9 cellular contexts compared by ENCODE assay signal in the genomic region with DNA sequence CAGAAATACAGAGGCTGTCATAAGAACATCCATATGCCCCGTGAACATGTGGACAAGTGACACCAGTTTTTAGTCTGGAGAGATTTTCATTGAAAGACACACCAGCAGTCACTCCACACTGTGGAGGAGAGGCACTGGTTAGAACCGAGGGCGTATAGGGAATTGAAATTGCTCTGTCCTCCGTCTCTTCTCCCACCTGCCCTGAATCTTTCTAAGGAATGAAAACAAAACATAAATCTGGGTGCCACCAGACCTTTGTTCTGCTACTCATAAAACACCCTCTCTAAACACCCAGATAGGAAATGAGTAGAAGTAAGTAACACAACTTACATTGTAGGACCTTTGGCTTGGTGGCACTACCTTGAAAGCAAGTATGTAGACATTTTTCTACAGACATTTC. TPM values are rescaled to one million over a fixed set of nuclear protein-coding genes. Genes with fewer than 3 reads are reported as not detected.
DNase-seq lines count a peak whose midpoint lies in the region; ATAC-seq and TF ChIP-seq lines count a peak whose summit lies in the region.
"Had no signal": no experiment of that assay in that cellular context is flagged by ENCODE, and none has a peak within 500 bp of the region (broad histone marks: within the 10 kb centered on the region; RNA-seq: fewer than 3 reads in every experiment).

No MANE protein-coding gene starts in this region.

- H3K9me3 Mint-ChIP-seq in activated naive CD4-positive, alpha-beta T cell treated with anti-CD3 and anti-CD28 coated beads, Interleukin-2, amount 10 ng/mL, durations not matched to agents 7 days and 5 days: no peaks in the 10 kb centered on the region
- H3K9me3 Mint-ChIP-seq in endothelial cell (ENCODE audit: unreplicated experiment): no peaks in the 10 kb centered on the region
- no peaks in the 10 kb centered on the region for H3K9me3 Mint-ChIP-seq in stimulated activated naive B cell treated with anti-CD40 and anti-IgM and Interleukin-4, amounts not matched to agents 10 μg/mL and 1 μg/mL and 100 μg/mL, for 72 hours

- CTCF ChIA-PET in activated naive CD4-positive, alpha-beta T cell treated with anti-CD3 and anti-CD28 coated beads, Interleukin-2, amount 10 ng/mL, durations not matched to agents 7 days and 5 days (lab: Charles Lee): no interaction called here

- no peak overlapping the region for H3K27ac ChIP-seq in SJCRH30

- peaks cover 10% of the 10 kb centered on the region for H3K4me1 Mint-ChIP-seq in activated naive CD4-positive, alpha-beta T cell treated with anti-CD3 and anti-CD28 coated beads, Interleukin-2, amount 10 ng/mL, durations not matched to agents 7 days and 5 days
- H3K4me1 Mint-ChIP-seq in endothelial cell (ENCODE audit: unreplicated experiment): peaks cover 22% of the 10 kb centered on the region
- peaks cover 9 to 19% of the 10 kb centered on the region in 2 donors for H3K4me1 Mint-ChIP-seq in stimulated activated naive B cell treated with anti-CD40 and anti-IgM and Interleukin-4, amounts not matched to agents 10 μg/mL and 1 μg/mL and 100 μg/mL, for 72 hours

- H3K4me3 ChIP-seq in SJCRH30: peak overlapping the region; percentile 70; the same call in 1 of the 2 replicates

- no peaks in the 10 kb centered on the region for H3K9me3 ChIP-seq in SJCRH30 (replicated peaks)

- no peak for DNase-seq in activated naive CD4-positive, alpha-beta T cell treated with anti-CD3 and anti-CD28 coated beads, Interleukin-2, amount 10 ng/mL, durations not matched to agents 7 days and 5 days
- no peak for DNase-seq in activated naive CD4-positive, alpha-beta T cell treated with anti-CD3 and anti-CD28 coated beads, Interleukin-2, amount 50 U/mL, for 16 hours
- DNase-seq in SJCRH30: no peak
- no peak for DNase-seq in endothelial cell (ENCODE audit: low spot score)
- no peak for DNase-seq in stimulated activated naive B cell treated with anti-CD40 and anti-IgM and Interleukin-4, amounts not matched to agents 10 μg/mL and 1 μg/mL and 100 μg/mL, for 72 hours
- no peak for DNase-seq in NCI-H2081 treated with DMSO at 0.1 percent for 48 hours (lab: John Stamatoyannopoulos, UW)
- DNase-seq: Karpas-422 had no signal

- no peaks in the 10 kb centered on the region for H3K36me3 Mint-ChIP-seq in activated naive CD4-positive, alpha-beta T cell treated with anti-CD3 and anti-CD28 coated beads, Interleukin-2, amount 10 ng/mL, durations not matched to agents 7 days and 5 days
- H3K36me3 Mint-ChIP-seq in endothelial cell (ENCODE audit: low read depth, unreplicated experiment): peaks cover 4% of the 10 kb centered on the region
- no peaks in the 10 kb centered on the region for H3K36me3 Mint-ChIP-seq in stimulated activated naive B cell treated with anti-CD40 and anti-IgM and Interleukin-4, amounts not matched to agents 10 μg/mL and 1 μg/mL and 100 μg/mL, for 72 hours

- no peak overlapping the region for H3K27ac Mint-ChIP-seq in activated naive CD4-positive, alpha-beta T cell treated with anti-CD3 and anti-CD28 coated beads, Interleukin-2, amount 10 ng/mL, durations not matched to agents 7 days and 5 days
- H3K27ac Mint-ChIP-seq in endothelial cell (ENCODE audit: unreplicated experiment): no peak overlapping the region
- no peak overlapping the region for H3K27ac Mint-ChIP-seq in stimulated activated naive B cell treated with anti-CD40 and anti-IgM and Interleukin-4, amounts not matched to agents 10 μg/mL and 1 μg/mL and 100 μg/mL, for 72 hours

- TF ChIP-seq CTCF in endothelial cell (IDR thresholded peaks at IDR 0.05; ENCODE audit: unreplicated experiment): no peak

- H3K27me3 Mint-ChIP-seq in activated naive CD4-positive, alpha-beta T cell treated with anti-CD3 and anti-CD28 coated beads, Interleukin-2, amount 10 ng/mL, durations not matched to agents 7 days and 5 days: peaks cover 84% of the 10 kb centered on the region
- peaks cover 16% of the 10 kb centered on the region for H3K27me3 Mint-ChIP-seq in endothelial cell (ENCODE audit: unreplicated experiment)
- H3K27me3 Mint-ChIP-seq in stimulated activated naive B cell treated with anti-CD40 and anti-IgM and Interleukin-4, amounts not matched to agents 10 μg/mL and 1 μg/mL and 100 μg/mL, for 72 hours: peaks cover 63 to 86% of the 10 kb centered on the region in 2 donors

- H3K4me1 ChIP-seq in SJCRH30: peaks cover 5% of the 10 kb centered on the region

- H3K4me3 Mint-ChIP-seq in activated naive CD4-positive, alpha-beta T cell treated with anti-CD3 and anti-CD28 coated beads, Interleukin-2, amount 10 ng/mL, durations not matched to agents 7 days and 5 days: peak overlapping the region; percentile 68
- H3K4me3 Mint-ChIP-seq in endothelial cell (ENCODE audit: unreplicated experiment): peak overlapping the region; percentile 90
- peak overlapping the region; percentile 52 to 70 for H3K4me3 Mint-ChIP-seq in stimulated activated naive B cell treated with anti-CD40 and anti-IgM and Interleukin-4, amounts not matched to agents 10 μg/mL and 1 μg/mL and 100 μg/mL, for 72 hours

- no peaks in the 10 kb centered on the region for H3K27me3 ChIP-seq in SJCRH30

- no peaks in the 10 kb centered on the region for H3K36me3 ChIP-seq in SJCRH30

- no peak for ATAC-seq in stimulated activated naive B cell treated with anti-CD40 and anti-IgM and Interleukin-4, amounts not matched to agents 10 μg/mL and 1 μg/mL and 100 μg/mL, for 72 hours (replicated peaks)
- ATAC-seq in HG03521 (IDR thresholded peaks at IDR 0.05; ENCODE audit: unreplicated experiment) (no peak), GM19035 (IDR thresholded peaks at IDR 0.05; ENCODE audit: unreplicated experiment) (no peak)

RNA-seq across cellular contexts. Expression of a gene that starts 37.1 kb away (rescaled TPM):
- 26.2 and 27.4 TPM in 2 replicates for total RNA-seq in SJCRH30 (2014; rRNA removed; shearing (Covaris generic))
- 66.8 TPM for total RNA-seq in endothelial cell (ENCODE audit: unreplicated experiment)
